In the genomic region with DNA sequence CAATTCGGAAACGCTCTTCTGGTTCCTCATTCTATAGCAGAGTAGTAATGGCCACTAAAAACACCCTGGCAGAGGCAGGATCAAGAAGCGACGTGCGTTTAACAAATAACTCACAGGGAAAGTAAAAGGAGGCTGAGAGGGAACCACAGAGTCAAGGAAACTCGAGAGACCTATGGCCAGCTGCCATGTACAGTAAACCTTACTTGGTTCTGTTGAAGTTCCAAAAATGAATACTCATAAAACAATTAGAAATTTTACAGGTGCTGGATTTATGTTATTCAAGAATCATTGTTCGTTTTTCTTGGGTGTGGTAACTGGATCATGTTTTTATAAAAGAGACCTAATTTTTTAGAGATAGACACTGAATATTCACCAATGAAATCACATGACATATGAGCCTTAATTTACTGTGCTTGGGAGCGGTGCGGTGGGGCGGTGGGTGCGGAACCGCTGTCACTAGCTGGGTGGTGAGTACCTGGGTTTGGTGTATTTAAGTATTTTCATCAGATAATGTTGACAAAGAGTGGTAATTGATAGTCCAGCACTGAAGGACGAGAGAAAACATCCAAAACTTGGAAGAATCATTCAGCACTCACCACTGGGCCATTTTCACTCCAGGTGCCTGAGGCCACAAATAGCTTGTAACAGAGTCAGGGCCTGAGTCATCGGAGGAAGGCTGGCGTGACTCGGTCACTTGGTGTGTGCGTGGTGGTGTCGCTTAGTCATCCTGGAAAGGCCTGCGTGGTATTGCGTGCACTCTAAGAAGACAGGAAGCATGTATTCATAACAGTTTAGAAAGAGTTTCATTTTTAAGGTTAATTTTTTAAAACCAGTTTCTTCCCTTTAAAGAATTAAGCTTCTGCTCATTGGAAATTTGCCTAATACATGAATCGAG, we compare ENCODE assay signal across 1 cellular context.
TF ChIP-seq lines count a peak whose summit lies in the region.

No MANE protein-coding gene starts in this region.

TF ChIP-seq in K562, 482 proteins besides CTCF, POLR2A, EP300 and RAD21 (continued from another document and continues in another):
- TF ChIP-seq BRF2 (IDR thresholded peaks at IDR 0.05; ENCODE audit: borderline replicate concordance, insufficient read depth, insufficient read length) (no peak), SMARCC2 (IDR thresholded peaks at IDR 0.05; ENCODE audit: low read depth) (peak; percentile 85), GTF2F1 (IDR thresholded peaks at IDR 0.05; ENCODE audit: low read depth, low read length) (no peak), SPI1 (IDR thresholded peaks at IDR 0.05; ENCODE audit: borderline replicate concordance, low read depth, low read length) (0 out of 2 replicates have a peak, but pooled peaks have one; percentile 5), MAFF (IDR thresholded peaks at IDR 0.05; ENCODE audit: low read length) (peak; percentile 70; the same call in 1 of the 2 replicates), TCF3 (CRISPR knock-in tag; IDR thresholded peaks at IDR 0.05) (peak; percentile 50; the same call in 1 of the 2 replicates), ZNF395 (CRISPR knock-in tag; IDR thresholded peaks at IDR 0.05) (peak; percentile 81; the same call in 1 of the 2 replicates), BRD4 (IDR thresholded peaks at IDR 0.05) (peak; percentile 24; the same call in 1 of the 2 replicates), ELF2 (CRISPR knock-in tag; IDR thresholded peaks at IDR 0.05) (no peak), CREM (IDR thresholded peaks at IDR 0.05; ENCODE audit: low read depth) (peak; percentile 76), TGIF2 (CRISPR knock-in tag; IDR thresholded peaks at IDR 0.05) (no peak), SREBF2 (CRISPR knock-in tag; IDR thresholded peaks at IDR 0.05) (no peak), NFRKB (IDR thresholded peaks at IDR 0.05; ENCODE audit: low read depth) (peak; percentile 23; the same call in 1 of the 2 replicates), GATAD2B (IDR thresholded peaks at IDR 0.05; ENCODE audit: borderline replicate concordance) (peak; percentile 70; the same call in 1 of the 2 replicates), PKNOX1 (IDR thresholded peaks at IDR 0.05) (0 out of 2 replicates have a peak, but pooled peaks have one; percentile 27), CTBP1 (IDR thresholded peaks at IDR 0.05; ENCODE audit: borderline replicate concordance) (0 out of 2 replicates have a peak, but pooled peaks have one; percentile 21), NR4A1 (CRISPR knock-in tag; IDR thresholded peaks at IDR 0.05) (no peak), NR4A1 (tag; IDR thresholded peaks at IDR 0.05) (peak; percentile 61; the same call in 1 of the 2 replicates), HNRNPK (IDR thresholded peaks at IDR 0.05; ENCODE audit: low read depth, low read length, poor library complexity, severe bottlenecking) (no peak), SAFB (IDR thresholded peaks at IDR 0.05; ENCODE audit: borderline replicate concordance, low read depth, low read length) (0 out of 2 replicates have a peak, but pooled peaks have one; percentile 26), JUN (IDR thresholded peaks at IDR 0.05; ENCODE audit: borderline replicate concordance, low read depth, low read length) (peak; percentile 97), JUN (CRISPR knock-in tag; IDR thresholded peaks at IDR 0.05; ENCODE audit: borderline replicate concordance) (no peak), HIVEP1 (CRISPR knock-in tag; IDR thresholded peaks at IDR 0.05) (no peak), NFE2L1 (tag; IDR thresholded peaks at IDR 0.05; ENCODE audit: borderline replicate concordance, low read depth) (peak; percentile 2; the same call in 1 of the 2 replicates), ZNF512 (tag; IDR thresholded peaks at IDR 0.05) (no peak), TOE1 (IDR thresholded peaks at IDR 0.05; ENCODE audit: borderline replicate concordance) (peak; percentile 72), TOE1 (CRISPR knock-in tag; IDR thresholded peaks at IDR 0.05; ENCODE audit: borderline replicate concordance, low read depth) (no peak), MITF (IDR thresholded peaks at IDR 0.05) (0 out of 2 replicates have a peak, but pooled peaks have one; percentile 29), LEF1 (IDR thresholded peaks at IDR 0.05) (peak; percentile 75), HES1 (IDR thresholded peaks at IDR 0.05; ENCODE audit: low read depth) (no peak), RAD51 (IDR thresholded peaks at IDR 0.05; ENCODE audit: borderline replicate concordance, low read depth) (peak; percentile 31; the same call in 1 of the 2 replicates), HDAC1 (IDR thresholded peaks at IDR 0.05) (peak in 1 of 2 experiments; percentile 59; a peak in 1 of 4 replicates), ZNF780A (CRISPR knock-in tag; IDR thresholded peaks at IDR 0.05) (no peak), ZFP1 (CRISPR knock-in tag; IDR thresholded peaks at IDR 0.05) (no peak), ADNP (tag; IDR thresholded peaks at IDR 0.05) (0 out of 2 replicates have a peak, but pooled peaks have one; percentile 17), FOSL1 (tag; conservative IDR thresholded peaks at IDR 0.05) (peak; percentile 99), NFIC (IDR thresholded peaks at IDR 0.05) (0 out of 2 replicates have a peak, but pooled peaks have one; percentile 26), SMARCE1 (IDR thresholded peaks at IDR 0.05) (peak; percentile 87)
- TF ChIP-seq, protein P1, sequence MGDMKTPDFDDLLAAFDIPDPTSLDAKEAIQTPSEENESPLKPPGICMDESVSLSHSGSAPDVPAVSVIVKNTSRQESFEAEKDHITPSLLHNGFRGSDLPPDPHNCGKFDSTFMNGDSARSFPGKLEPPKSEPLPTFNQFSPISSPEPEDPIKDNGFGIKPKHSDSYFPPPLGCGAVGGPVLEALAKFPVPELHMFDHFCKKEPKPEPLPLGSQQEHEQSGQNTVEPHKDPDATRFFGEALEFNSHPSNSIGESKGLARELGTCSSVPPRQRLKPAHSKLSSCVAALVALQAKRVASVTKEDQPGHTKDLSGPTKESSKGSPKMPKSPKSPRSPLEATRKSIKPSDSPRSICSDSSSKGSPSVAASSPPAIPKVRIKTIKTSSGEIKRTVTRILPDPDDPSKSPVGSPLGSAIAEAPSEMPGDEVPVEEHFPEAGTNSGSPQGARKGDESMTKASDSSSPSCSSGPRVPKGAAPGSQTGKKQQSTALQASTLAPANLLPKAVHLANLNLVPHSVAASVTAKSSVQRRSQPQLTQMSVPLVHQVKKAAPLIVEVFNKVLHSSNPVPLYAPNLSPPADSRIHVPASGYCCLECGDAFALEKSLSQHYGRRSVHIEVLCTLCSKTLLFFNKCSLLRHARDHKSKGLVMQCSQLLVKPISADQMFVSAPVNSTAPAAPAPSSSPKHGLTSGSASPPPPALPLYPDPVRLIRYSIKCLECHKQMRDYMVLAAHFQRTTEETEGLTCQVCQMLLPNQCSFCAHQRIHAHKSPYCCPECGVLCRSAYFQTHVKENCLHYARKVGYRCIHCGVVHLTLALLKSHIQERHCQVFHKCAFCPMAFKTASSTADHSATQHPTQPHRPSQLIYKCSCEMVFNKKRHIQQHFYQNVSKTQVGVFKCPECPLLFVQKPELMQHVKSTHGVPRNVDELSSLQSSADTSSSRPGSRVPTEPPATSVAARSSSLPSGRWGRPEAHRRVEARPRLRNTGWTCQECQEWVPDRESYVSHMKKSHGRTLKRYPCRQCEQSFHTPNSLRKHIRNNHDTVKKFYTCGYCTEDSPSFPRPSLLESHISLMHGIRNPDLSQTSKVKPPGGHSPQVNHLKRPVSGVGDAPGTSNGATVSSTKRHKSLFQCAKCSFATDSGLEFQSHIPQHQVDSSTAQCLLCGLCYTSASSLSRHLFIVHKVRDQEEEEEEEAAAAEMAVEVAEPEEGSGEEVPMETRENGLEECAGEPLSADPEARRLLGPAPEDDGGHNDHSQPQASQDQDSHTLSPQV (IDR thresholded peaks at IDR 0.05) = peak; percentile 98
- TF ChIP-seq, protein P2, sequence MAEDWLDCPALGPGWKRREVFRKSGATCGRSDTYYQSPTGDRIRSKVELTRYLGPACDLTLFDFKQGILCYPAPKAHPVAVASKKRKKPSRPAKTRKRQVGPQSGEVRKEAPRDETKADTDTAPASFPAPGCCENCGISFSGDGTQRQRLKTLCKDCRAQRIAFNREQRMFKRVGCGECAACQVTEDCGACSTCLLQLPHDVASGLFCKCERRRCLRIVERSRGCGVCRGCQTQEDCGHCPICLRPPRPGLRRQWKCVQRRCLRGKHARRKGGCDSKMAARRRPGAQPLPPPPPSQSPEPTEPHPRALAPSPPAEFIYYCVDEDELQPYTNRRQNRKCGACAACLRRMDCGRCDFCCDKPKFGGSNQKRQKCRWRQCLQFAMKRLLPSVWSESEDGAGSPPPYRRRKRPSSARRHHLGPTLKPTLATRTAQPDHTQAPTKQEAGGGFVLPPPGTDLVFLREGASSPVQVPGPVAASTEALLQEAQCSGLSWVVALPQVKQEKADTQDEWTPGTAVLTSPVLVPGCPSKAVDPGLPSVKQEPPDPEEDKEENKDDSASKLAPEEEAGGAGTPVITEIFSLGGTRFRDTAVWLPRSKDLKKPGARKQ (CRISPR knock-in tag; IDR thresholded peaks at IDR 0.05) = 0 out of 2 replicates have a peak, but pooled peaks have one; percentile 51
- TF ChIP-seq, protein P3, sequence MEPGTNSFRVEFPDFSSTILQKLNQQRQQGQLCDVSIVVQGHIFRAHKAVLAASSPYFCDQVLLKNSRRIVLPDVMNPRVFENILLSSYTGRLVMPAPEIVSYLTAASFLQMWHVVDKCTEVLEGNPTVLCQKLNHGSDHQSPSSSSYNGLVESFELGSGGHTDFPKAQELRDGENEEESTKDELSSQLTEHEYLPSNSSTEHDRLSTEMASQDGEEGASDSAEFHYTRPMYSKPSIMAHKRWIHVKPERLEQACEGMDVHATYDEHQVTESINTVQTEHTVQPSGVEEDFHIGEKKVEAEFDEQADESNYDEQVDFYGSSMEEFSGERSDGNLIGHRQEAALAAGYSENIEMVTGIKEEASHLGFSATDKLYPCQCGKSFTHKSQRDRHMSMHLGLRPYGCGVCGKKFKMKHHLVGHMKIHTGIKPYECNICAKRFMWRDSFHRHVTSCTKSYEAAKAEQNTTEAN (CRISPR knock-in tag; IDR thresholded peaks at IDR 0.05) = no peak
- TF ChIP-seq, protein P4, sequence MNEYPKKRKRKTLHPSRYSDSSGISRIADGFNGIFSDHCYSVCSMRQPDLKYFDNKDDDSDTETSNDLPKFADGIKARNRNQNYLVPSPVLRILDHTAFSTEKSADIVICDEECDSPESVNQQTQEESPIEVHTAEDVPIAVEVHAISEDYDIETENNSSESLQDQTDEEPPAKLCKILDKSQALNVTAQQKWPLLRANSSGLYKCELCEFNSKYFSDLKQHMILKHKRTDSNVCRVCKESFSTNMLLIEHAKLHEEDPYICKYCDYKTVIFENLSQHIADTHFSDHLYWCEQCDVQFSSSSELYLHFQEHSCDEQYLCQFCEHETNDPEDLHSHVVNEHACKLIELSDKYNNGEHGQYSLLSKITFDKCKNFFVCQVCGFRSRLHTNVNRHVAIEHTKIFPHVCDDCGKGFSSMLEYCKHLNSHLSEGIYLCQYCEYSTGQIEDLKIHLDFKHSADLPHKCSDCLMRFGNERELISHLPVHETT (CRISPR knock-in tag; conservative IDR thresholded peaks at IDR 0.05 in 1 of 2, IDR thresholded peaks at IDR 0.05 in 1 of 2) = peak in 1 of 2 experiments; percentile 83; a peak in 2 of 4 replicates
